ENCODE assay signal across 33 cellular contexts in genomic region chr1:181490276-181490675, GRCh38. TPM values are rescaled to one million over a fixed set of nuclear protein-coding genes. Genes with fewer than 3 reads are reported as not detected.
"Had no signal": no experiment of that assay in that cellular context is flagged by ENCODE, and none has a peak within 500 bp of the region (broad histone marks: within the 10 kb centered on the region; RNA-seq: fewer than 3 reads in every experiment).

No MANE protein-coding gene starts in this region.

- H3K36me3 ChIP-seq: adrenal gland, brain microvascular endothelial cell, breast epithelium had no signal

- ATAC-seq: activated CD8-positive, alpha-beta T cell treated with anti-CD3 and anti-CD28 coated beads for 36 hours; activated naive CD4-positive, alpha-beta T cell treated with anti-CD3 and anti-CD28 coated beads, Interleukin-2, amount 50 U/mL, for 72 hours; activated T-cell treated with anti-CD3 and anti-CD28 coated beads, Interleukin-2, amount 50 U/mL, for 4 hours; activated T-cell treated with anti-CD3 and anti-CD28 coated beads, Interleukin-2, amount 50 U/mL, for 72 hours; activated T-helper 17 cell treated with anti-CD3 and anti-CD28 coated beads, Interleukin-2, amount 50 U/mL, for 72 hours; body of pancreas had no signal

- H3K9me3 ChIP-seq: adrenal gland, body of pancreas, breast epithelium had no signal

- H3K27ac ChIP-seq: adrenal gland, body of pancreas, brain microvascular endothelial cell, breast epithelium, VCaP had no signal

- H3K4me1 ChIP-seq: adrenal gland had no signal

- H3K4me3 ChIP-seq: adrenal gland, body of pancreas, breast epithelium had no signal

- DNase-seq: activated B cell treated with CpG ODN at 0.5 μM for 24 hours; activated CD4-positive, alpha-beta memory T cell treated with anti-CD3 and anti-CD28 coated beads for 36 hours; activated CD4-positive, alpha-beta T cell treated with anti-CD3 and anti-CD28 coated beads for 4 hours; activated CD4-positive, alpha-beta T cell treated with anti-CD3 and anti-CD28 coated beads, Interleukin-2, amount 10 ng/mL, durations not matched to agents 24 days and 14 days; activated CD4-positive, alpha-beta T cell treated with anti-CD3 and anti-CD28 coated beads, Interleukin-2, amount 50 U/mL, for 1 hour; activated CD4-positive, alpha-beta T cell treated with anti-CD3 and anti-CD28 coated beads, Interleukin-2, amount 50 U/mL, for 4 hours; activated CD4-positive, CD25-positive, alpha-beta regulatory T cell treated with anti-CD3 and anti-CD28 coated beads, Interleukin-2, amount 50 U/mL, for 72 hours; activated CD8-positive, alpha-beta memory T cell treated with anti-CD3 and anti-CD28 coated beads, Interleukin-2, amount 50 U/mL, for 4 hours; activated CD8-positive, alpha-beta T cell treated with anti-CD3 and anti-CD28 coated beads for 36 hours; activated effector memory CD4-positive, alpha-beta T cell treated with anti-CD3 and anti-CD28 coated beads, Interleukin-2, amount 50 U/mL, for 16 hours; activated gamma-delta T cell treated with Interleukin-2 at 50 U/mL for 16 hours; activated naive CD4-positive, alpha-beta T cell; activated naive CD4-positive, alpha-beta T cell treated with anti-CD3 and anti-CD28 coated beads for 36 hours; activated naive CD4-positive, alpha-beta T cell treated with anti-CD3 and anti-CD28 coated beads, Interleukin-2, amount 50 U/mL, for 16 hours; activated naive CD8-positive, alpha-beta T cell treated with anti-CD3 and anti-CD28 coated beads for 36 hours; activated T-cell treated with anti-CD3 and anti-CD28 coated beads for 4 hours; activated T-cell treated with anti-CD3 and anti-CD28 coated beads, Interleukin-2, amount 50 U/mL, for 1 hour; activated T-cell treated with anti-CD3 and anti-CD28 coated beads, Interleukin-2, amount 50 U/mL, for 4 hours; activated T-cell treated with anti-CD3 and anti-CD28 coated beads, Interleukin-2, amount 50 U/mL, for 72 hours; amniotic stem cell; aorta; brain microvascular endothelial cell; central memory CD4-positive, alpha-beta T cell; T-helper 2 cell; T-helper 9 cell had no signal

RNA-seq across cellular contexts. Expression of gene CACNA1E, which starts 7.0 kb away (rescaled TPM):
- total RNA-seq: activated CD4-positive, alpha-beta memory T cell treated with anti-CD3 and anti-CD28 coated beads for 36 hours; activated CD4-positive, alpha-beta T cell treated with anti-CD3 and anti-CD28 coated beads, Interleukin-2, amount 10 ng/mL, durations not matched to agents 24 days and 14 days; activated CD8-positive, alpha-beta memory T cell treated with anti-CD3 and anti-CD28 coated beads for 36 hours; activated CD8-positive, alpha-beta T cell treated with anti-CD3 and anti-CD28 coated beads for 36 hours; activated naive CD4-positive, alpha-beta T cell treated with anti-CD3 and anti-CD28 coated beads for 36 hours; activated T-helper 1 cell treated with anti-CD3 and anti-CD28 coated beads, Interleukin-12 subunit alpha, Interleukin-12 subunit beta, Interleukin-2, Interleukin-4 antibody, amounts not matched to agents 30 ng/mL and 10 ng/mL and 1 ng/mL, durations not matched to agents 14 hours and 24 hours and 36 hours had no signal
